ENCODE assay signal across 8 cellular contexts in genomic region chr1:230797376-230798186, GRCh38. TPM values are rescaled to one million over a fixed set of nuclear protein-coding genes. Genes with fewer than 3 reads are reported as not detected.
DNase-seq lines count a peak whose midpoint lies in the region; ATAC-seq and TF ChIP-seq lines count a peak whose summit lies in the region.

No MANE protein-coding gene starts in this region.

- H3K27me3 ChIP-seq in left lung (peaks cover 0 to 5% of the 10 kb centered on the region in 2 donors), upper lobe of right lung (no peaks in the 10 kb centered on the region)

- intact Hi-C loops in left lung (cut with DNase I), result loop anchor here in 1 of 2 donors (5.0 kb wide), 2 partner anchors 120 to 415 kb away; no protein-coding TSS in a partner anchor
- intact Hi-C loops in upper lobe of right lung (cut with DNase I), result loop anchor here (5.0 to 10.0 kb wide), 2 partner anchors 120 to 417 kb away; no protein-coding TSS in a partner anchor

- H3K27ac ChIP-seq in left lung, result no peak overlapping the region
- H3K27ac ChIP-seq in upper lobe of right lung, result no peak overlapping the region

- peak; percentile 93 for ATAC-seq in left lung
- ATAC-seq in upper lobe of right lung, result peak; percentile 79
- ATAC-seq in GM21381 (IDR thresholded peaks at IDR 0.05; ENCODE audit: unreplicated experiment), result no peak
- no peak for ATAC-seq in HG02884 (IDR thresholded peaks at IDR 0.05; ENCODE audit: unreplicated experiment)

- no peak overlapping the region for H3K4me3 ChIP-seq in choroid plexus epithelial cell (ENCODE audit: low read depth, low read length)
- H3K4me3 ChIP-seq in left lung, result no peak overlapping the region
- H3K4me3 ChIP-seq in upper lobe of right lung, result no peak overlapping the region

- H3K4me1 ChIP-seq in left lung (no peaks in the 10 kb centered on the region), upper lobe of right lung (no peaks in the 10 kb centered on the region)

- H3K36me3 ChIP-seq in left lung, result no peaks in the 10 kb centered on the region
- no peaks in the 10 kb centered on the region for H3K36me3 ChIP-seq in upper lobe of right lung

- peak; percentile 7 for DNase-seq in stimulated activated CD4-positive, alpha-beta T cell treated with anti-CD3 and anti-CD28 coated beads, Interleukin-15, amount 100 ng/mL, for 24 hours
- no peak for DNase-seq in stimulated activated CD4-positive, alpha-beta T cell treated with anti-CD3 and anti-CD28 coated beads, Interleukin-12 subunit alpha, Interleukin-12 subunit beta, amount 100 ng/mL, for 4 hours
- DNase-seq in NCI-H510A (lab: John Stamatoyannopoulos, UW) (peak; percentile 48), choroid plexus epithelial cell (ENCODE audit: low read depth) (peak; percentile 86), left lung (no peak), upper lobe of right lung (no peak)

- peak; percentile 91 for TF ChIP-seq CTCF in choroid plexus epithelial cell (conservative IDR thresholded peaks at IDR 0.05; ENCODE audit: low read depth, low read length)
- TF ChIP-seq CTCF in left lung (IDR thresholded peaks at IDR 0.05), result peak; percentile 36 to 56
- TF ChIP-seq CTCF in upper lobe of right lung (IDR thresholded peaks at IDR 0.05), result peak; percentile 60

- H3K9me3 ChIP-seq in left lung (no peaks in the 10 kb centered on the region), upper lobe of right lung (no peaks in the 10 kb centered on the region)

RNA-seq across cellular contexts. Expression of gene CAPN9, which starts 50.4 kb away (rescaled TPM):
- total RNA-seq in left lung (1 to 10 TPM; 3.2 to 5.0 TPM), upper lobe of right lung (21.8 TPM)

Comparison
In these comparisons a context has a peak if more than half of its experiments do, and no peak if none do; other contexts are left out.
1. DNase-seq: peak in stimulated activated CD4-positive, alpha-beta T cell treated with anti-CD3 and anti-CD28 coated beads, Interleukin-15, amount 100 ng/mL, for 24 hours (single experiment), NCI-H510A (single experiment) and choroid plexus epithelial cell (single experiment); none in stimulated activated CD4-positive, alpha-beta T cell treated with anti-CD3 and anti-CD28 coated beads, Interleukin-12 subunit alpha, Interleukin-12 subunit beta, amount 100 ng/mL, for 4 hours (single experiment), left lung (0 of 2) and upper lobe of right lung (single experiment).
2. ATAC-seq: peak in left lung (single experiment) and upper lobe of right lung (single experiment); none in GM21381 (single experiment) and HG02884 (single experiment).
3. Peak in every context shown above with its lines, with median percentiles within 50 percentile points of each other: CTCF ChIP-seq.